In genomic region chr4:78756721-78757120, GRCh38 we compare ENCODE assay signal across 13 cellular contexts. TPM values are rescaled to one million over a fixed set of nuclear protein-coding genes. Genes with fewer than 3 reads are reported as not detected.
DNase-seq lines count a peak whose midpoint lies in the region; ATAC-seq and TF ChIP-seq lines count a peak whose summit lies in the region.
"Had no signal": no experiment of that assay in that cellular context is flagged by ENCODE, and none has a peak within 500 bp of the region (broad histone marks: within the 10 kb centered on the region; RNA-seq: fewer than 3 reads in every experiment).

No MANE protein-coding gene starts in this region.

- intact Hi-C loops in activated B cell treated with CpG ODN at 0.5 μM for 24 hours (cut with micrococcal nuclease) (no loop called here), esophagus muscularis mucosa (cut with DNase I) (no loop called here), PC-3 (cut with micrococcal nuclease) (no loop called here)
- intact Hi-C loops in activated CD4-positive, alpha-beta T cell treated with anti-CD3 and anti-CD28 coated beads, Interleukin-2, amount 10 ng/mL, durations not matched to agents 24 days and 14 days (cut with micrococcal nuclease): no loop called here

- H3K4me1 Mint-ChIP-seq in activated B cell treated with CpG ODN at 0.5 μM for 24 hours: peaks cover 55% of the 10 kb centered on the region
- no peaks in the 10 kb centered on the region for H3K4me1 Mint-ChIP-seq in activated CD4-positive, alpha-beta T cell treated with anti-CD3 and anti-CD28 coated beads, Interleukin-2, amount 10 ng/mL, durations not matched to agents 24 days and 14 days

- WGBS in esophagus muscularis mucosa: 94% methylated on average over 1 of the region's 1 CpG

- no peak for TF ChIP-seq POLR2A in esophagus muscularis mucosa (IDR thresholded peaks at IDR 0.05; ENCODE audit: low read depth)

- H3K36me3 ChIP-seq in DOHH2 (ENCODE audit: control insufficient read depth, low read length) (peaks cover 3% of the 10 kb centered on the region; the same call in 1 of the 2 replicates), esophagus muscularis mucosa (no peaks in the 10 kb centered on the region), PC-3 (ENCODE audit: low read depth, low read length) (no peaks in the 10 kb centered on the region)

- H2AFZ ChIP-seq in PC-3 (ENCODE audit: low read length): no peak overlapping the region

- H3K4me2 ChIP-seq in DOHH2 (ENCODE audit: low read length): peak overlapping the region; percentile 39
- no peak overlapping the region for H3K4me2 ChIP-seq in PC-3 (ENCODE audit: low read length)

- no peak overlapping the region for H3K9ac ChIP-seq in PC-3 (ENCODE audit: low read length)

- H3K27ac Mint-ChIP-seq in activated B cell treated with CpG ODN at 0.5 μM for 24 hours: no peak overlapping the region
- no peak overlapping the region for H3K27ac Mint-ChIP-seq in activated CD4-positive, alpha-beta T cell treated with anti-CD3 and anti-CD28 coated beads, Interleukin-2, amount 10 ng/mL, durations not matched to agents 24 days and 14 days
- H3K27ac Mint-ChIP-seq: CD4-positive, alpha-beta T cell had no signal

- ATAC-seq in activated B cell treated with CpG ODN at 0.5 μM for 24 hours (ENCODE audit: low read depth): no peak
- no peak for ATAC-seq in PC-3

- H3F3A ChIP-seq in DOHH2 (ENCODE audit: control insufficient read depth, insufficient read depth) (no peaks in the 10 kb centered on the region), PC-3 (ENCODE audit: low read length, unreplicated experiment) (no peaks in the 10 kb centered on the region)

- H3K27ac ChIP-seq in DOHH2 (ENCODE audit: low read depth, low read length): no peak overlapping the region
- no peak overlapping the region for H3K27ac ChIP-seq in esophagus muscularis mucosa (replicated peaks in 1 of 4)
- no peak overlapping the region for H3K27ac ChIP-seq in PC-3 (ENCODE audit: low read length)
- H3K27ac ChIP-seq: C4-2B had no signal

- BruUV-seq in PC-3 (replicated peaks; lab: Mats Ljungman, UMichigan): no TSS peak

- no peak for TF ChIP-seq EP300 in esophagus muscularis mucosa (IDR thresholded peaks at IDR 0.05)

- TF ChIP-seq CTCF in DOHH2 (IDR thresholded peaks at IDR 0.05; ENCODE audit: low read depth, low read length, poor library complexity, severe bottlenecking) (no peak), activated B cell treated with CpG ODN at 0.5 μM for 24 hours (IDR thresholded peaks at IDR 0.05) (no peak), esophagus muscularis mucosa (IDR thresholded peaks at IDR 0.05) (no peak), PC-3 (conservative IDR thresholded peaks at IDR 0.05; ENCODE audit: low read depth, low read length) (no peak)

- H3K27me3 ChIP-seq in DOHH2 (ENCODE audit: control insufficient read depth, low read length) (no peaks in the 10 kb centered on the region), esophagus muscularis mucosa (no peaks in the 10 kb centered on the region), PC-3 (ENCODE audit: low read length) (no peaks in the 10 kb centered on the region)

- H3K9me3 Mint-ChIP-seq in activated B cell treated with CpG ODN at 0.5 μM for 24 hours: no peaks in the 10 kb centered on the region
- H3K9me3 Mint-ChIP-seq in activated CD4-positive, alpha-beta T cell treated with anti-CD3 and anti-CD28 coated beads, Interleukin-2, amount 10 ng/mL, durations not matched to agents 24 days and 14 days: no peaks in the 10 kb centered on the region
- H3K9me3 Mint-ChIP-seq: CD4-positive, alpha-beta T cell had no signal

- H3K79me2 ChIP-seq in DOHH2 (ENCODE audit: control insufficient read depth, low read length): no peaks in the 10 kb centered on the region
- no peaks in the 10 kb centered on the region for H3K79me2 ChIP-seq in PC-3 (ENCODE audit: low read length)

- H3K9me3 ChIP-seq in DOHH2 (ENCODE audit: control insufficient read depth, insufficient read depth, low read length) (peaks cover 7% of the 10 kb centered on the region; the same call in 1 of the 2 replicates), esophagus muscularis mucosa (no peaks in the 10 kb centered on the region), PC-3 (ENCODE audit: low read length) (no peaks in the 10 kb centered on the region)
- H3K9me3 ChIP-seq: Caco-2 had no signal

- H4K20me1 ChIP-seq in DOHH2 (ENCODE audit: control insufficient read depth, insufficient read depth, low read depth, low read length) (no peaks in the 10 kb centered on the region), PC-3 (ENCODE audit: low read length) (no peaks in the 10 kb centered on the region)

- DNase-seq in activated B cell treated with CpG ODN at 0.5 μM for 24 hours (no peak), fibroblast of gingiva (ENCODE audit: low read depth) (peak; percentile 11), dedifferentiated amniotic fluid mesenchymal stem cell (ENCODE audit: extremely low spot score) (no peak), esophagus muscularis mucosa (ENCODE audit: extremely low spot score) (no peak), PC-3 (no peak)
- DNase-seq in activated CD4-positive, alpha-beta T cell treated with anti-CD3 and anti-CD28 coated beads, Interleukin-2, amount 10 ng/mL, durations not matched to agents 24 days and 14 days: no peak
- DNase-seq: Caco-2; CD4-positive, alpha-beta T cell; GF-D8; GOT3; H7 had no signal

- H3K4me3 Mint-ChIP-seq in activated B cell treated with CpG ODN at 0.5 μM for 24 hours: peak overlapping the region; percentile 6
- no peak overlapping the region for H3K4me3 Mint-ChIP-seq in activated CD4-positive, alpha-beta T cell treated with anti-CD3 and anti-CD28 coated beads, Interleukin-2, amount 10 ng/mL, durations not matched to agents 24 days and 14 days
- H3K4me3 Mint-ChIP-seq: CD4-positive, alpha-beta T cell had no signal

- H3K4me1 ChIP-seq in DOHH2 (ENCODE audit: control insufficient read depth, low read length): peaks cover 60% of the 10 kb centered on the region
- H3K4me1 ChIP-seq in esophagus muscularis mucosa: no peaks in the 10 kb centered on the region
- 0 out of 2 replicates have a peak, but pooled peaks cover 4% of the 10 kb centered on the region for H3K4me1 ChIP-seq in PC-3 (ENCODE audit: insufficient read depth, low read length)
- H3K4me1 ChIP-seq: Caco-2 had no signal

- H3K36me3 Mint-ChIP-seq in activated B cell treated with CpG ODN at 0.5 μM for 24 hours (ENCODE audit: low read depth): no peaks in the 10 kb centered on the region
- H3K36me3 Mint-ChIP-seq in activated CD4-positive, alpha-beta T cell treated with anti-CD3 and anti-CD28 coated beads, Interleukin-2, amount 10 ng/mL, durations not matched to agents 24 days and 14 days (ENCODE audit: low read depth): no peaks in the 10 kb centered on the region

- POLR2A ChIA-PET in activated B cell treated with CpG ODN at 0.5 μM for 24 hours (lab: Charles Lee): interaction anchor here (1.0 to 1.2 kb wide), 2 partner anchors 20 to 133 kb away, joined by 3 to 4 read pairs; partner anchors contain the start of gene BMP2K
- POLR2A ChIA-PET in PC-3 (lab: Charles Lee; ENCODE audit: unreplicated experiment): no interaction called here

- CTCF ChIA-PET in activated B cell treated with CpG ODN at 0.5 μM for 24 hours (lab: Charles Lee) (interaction anchor here (1.5 kb wide), 1 partner anchor 10 kb away, joined by 4 read pairs; no protein-coding TSS in a partner anchor), PC-3 (lab: Charles Lee) (no interaction called here)

- H3K4me3 ChIP-seq in DOHH2 (ENCODE audit: low read length): peak overlapping the region; percentile 24
- no peak overlapping the region for H3K4me3 ChIP-seq in esophagus muscularis mucosa
- H3K4me3 ChIP-seq in PC-3 (ENCODE audit: low read length): no peak overlapping the region

- H3K27me3 Mint-ChIP-seq in activated B cell treated with CpG ODN at 0.5 μM for 24 hours: no peaks in the 10 kb centered on the region
- no peaks in the 10 kb centered on the region for H3K27me3 Mint-ChIP-seq in activated CD4-positive, alpha-beta T cell treated with anti-CD3 and anti-CD28 coated beads, Interleukin-2, amount 10 ng/mL, durations not matched to agents 24 days and 14 days
- H3K27me3 Mint-ChIP-seq: CD4-positive, alpha-beta T cell had no signal

- H3K9me2 ChIP-seq in DOHH2 (replicated peaks; ENCODE audit: control insufficient read depth, low read length): no peaks in the 10 kb centered on the region
- H3K9me2 ChIP-seq in PC-3 (replicated peaks; ENCODE audit: low read length): no peaks in the 10 kb centered on the region

RNA-seq across cellular contexts. Expression of gene BMP2K, which starts 19.4 kb away (rescaled TPM):
- 112 and 135 TPM in 2 replicates for total RNA-seq in activated B cell treated with CpG ODN at 0.5 μM for 24 hours
- 10 to 100 TPM; 42.5 to 53.0 (median 45.0) TPM for total RNA-seq in esophagus muscularis mucosa
- 16.2 and 24.5 TPM in 2 replicates for total RNA-seq in PC-3 (2014; rRNA removed)
- 17.3 and 19.0 TPM in 2 replicates for total RNA-seq in activated CD4-positive, alpha-beta T cell treated with anti-CD3 and anti-CD28 coated beads, Interleukin-2, amount 10 ng/mL, durations not matched to agents 24 days and 14 days
